9 cellular contexts compared by ENCODE assay signal in the genomic region with DNA sequence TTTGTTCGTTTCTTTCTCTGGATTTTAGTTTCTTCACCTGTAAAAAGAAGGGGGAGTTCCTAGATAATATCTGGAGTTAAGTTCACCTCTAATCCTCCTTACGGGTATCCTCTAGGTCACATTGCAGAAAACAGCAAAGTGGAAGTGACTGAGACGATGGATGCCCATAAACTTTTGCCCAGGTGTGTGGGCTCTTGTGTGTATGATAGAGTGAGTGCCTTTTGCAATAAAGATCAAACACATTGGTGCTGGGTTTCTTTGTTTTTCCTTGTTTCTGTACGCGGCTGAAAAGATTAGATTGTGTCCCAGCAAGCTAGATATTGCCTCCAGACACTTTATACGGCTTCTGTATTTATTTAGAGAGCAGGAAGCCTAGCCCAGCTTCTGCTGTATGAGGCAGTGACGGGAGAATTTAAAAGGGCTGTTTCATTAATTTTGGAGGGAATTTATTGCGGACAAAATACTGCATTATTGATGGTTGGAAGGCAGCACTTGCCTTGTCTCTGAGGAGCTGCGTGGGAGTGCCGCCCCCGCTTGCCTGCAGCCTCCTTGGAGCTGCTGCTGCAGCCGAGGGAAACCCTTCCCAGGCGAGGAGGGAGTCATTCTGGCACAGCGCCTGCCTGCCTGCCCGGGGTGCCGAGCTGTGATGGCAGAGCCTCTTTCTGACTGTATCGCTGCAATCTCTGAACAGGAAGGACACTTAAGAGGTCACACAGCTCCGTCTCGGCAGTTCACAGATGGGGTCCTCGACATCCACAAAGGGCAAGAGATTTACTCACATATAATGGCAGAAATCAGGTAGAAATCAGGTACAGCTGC. TPM values are rescaled to one million over a fixed set of nuclear protein-coding genes. Genes with fewer than 3 reads are reported as not detected.
A peak's percentile ranks its signal among the peaks of the same experiment; 100 is the strongest.
DNase-seq lines count a peak whose midpoint lies in the region; ATAC-seq lines count a peak whose summit lies in the region.
"Had no signal": no experiment of that assay in that cellular context is flagged by ENCODE, and none has a peak within 500 bp of the region (broad histone marks: within the 10 kb centered on the region; RNA-seq: fewer than 3 reads in every experiment).

No MANE protein-coding gene starts in this region.

- H3K4me3 ChIP-seq in H7 (ENCODE audit: insufficient read depth, low read depth, low read length) = no peak overlapping the region
- peak overlapping the region; percentile 24 for H3K4me3 ChIP-seq in skeletal muscle cell (ENCODE audit: low read depth, low read length)

- DNase-seq in H7 (peak; percentile 42), RPMI7951 (ENCODE audit: low read depth) (peak; percentile 88), glomerular visceral epithelial cell (ENCODE audit: extremely low spot score) (peak; percentile 52), skeletal muscle cell (ENCODE audit: low read depth) (peak; percentile 18)

- H3K27me3 ChIP-seq in H7 (ENCODE audit: control insufficient read depth, insufficient read depth, low read length) = no peaks in the 10 kb centered on the region

- ATAC-seq in HG03097 (IDR thresholded peaks at IDR 0.05; ENCODE audit: low FRiP score, unreplicated experiment) = no peak
- ATAC-seq in HG03135 (IDR thresholded peaks at IDR 0.05; ENCODE audit: unreplicated experiment) = no peak
- no peak for ATAC-seq in GM18517 (IDR thresholded peaks at IDR 0.05; ENCODE audit: unreplicated experiment)
- no peak for ATAC-seq in HG02610 (IDR thresholded peaks at IDR 0.05; ENCODE audit: unreplicated experiment)

- H3K36me3 ChIP-seq in H7 (replicated peaks; ENCODE audit: control insufficient read depth, insufficient read depth, low read length) = no peaks in the 10 kb centered on the region

RNA-seq across cellular contexts. Expression of gene PYDC2, which starts 38.6 kb away (rescaled TPM):
- not detected in 2 replicates for total RNA-seq in H7 (2014; rRNA removed; shearing (Covaris generic))
- total RNA-seq in RPMI7951 (2014; rRNA removed; shearing (Covaris generic)) = not detected in 2 replicates
- total RNA-seq: temporal lobe had no signal

Comparison
In these comparisons a context has a peak if more than half of its experiments do, and no peak if none do; other contexts are left out.
1. DNase-seq: peak in every context shown above with its lines; median percentile 88 in RPMI7951; 52 in glomerular visceral epithelial cell; 42 in H7; 18 in skeletal muscle cell.